Comparison of ENCODE assay signal across 21 cellular contexts in the genomic region with DNA sequence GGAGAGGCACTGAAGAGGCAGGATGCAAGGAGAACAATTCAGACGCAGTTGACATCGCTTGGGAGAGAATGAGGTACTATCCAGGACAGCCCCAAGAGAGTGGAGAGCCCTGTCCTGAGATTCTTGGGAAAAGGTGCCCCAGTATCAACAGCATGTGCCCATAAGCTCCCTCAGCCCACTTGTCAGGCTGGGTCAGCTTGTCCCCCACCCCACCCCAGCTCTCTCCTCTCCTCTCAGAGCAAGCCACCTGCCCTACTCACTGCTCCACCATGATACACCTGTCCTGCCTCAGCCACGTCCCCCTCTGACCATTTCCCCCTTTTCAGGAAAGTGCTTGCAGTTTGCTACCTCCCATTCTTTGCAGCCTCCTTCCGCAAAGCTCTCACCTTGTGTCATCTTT.
DNase-seq lines count a peak whose midpoint lies in the region; ATAC-seq and TF ChIP-seq lines count a peak whose summit lies in the region.
"Had no signal": no experiment of that assay in that cellular context is flagged by ENCODE, and none has a peak within 500 bp of the region (broad histone marks: within the 10 kb centered on the region; RNA-seq: fewer than 3 reads in every experiment).

No MANE protein-coding gene starts in this region.

- H3K36me3 Mint-ChIP-seq in activated CD4-positive, alpha-beta T cell treated with anti-CD3 and anti-CD28 coated beads, Interleukin-2, amount 10 ng/mL, durations not matched to agents 24 days and 14 days (ENCODE audit: low read depth) = peaks cover 13% of the 10 kb centered on the region
- H3K36me3 Mint-ChIP-seq in activated T-helper 2 cell treated with anti-CD3 and anti-CD28 coated beads, Interferon-gamma antibody, Interleukin-2, Interleukin-4, amounts not matched to agents 10 μg/mL and 5 μg/mL and 100 μg/mL, durations not matched to agents 14 hours and 24 hours and 36 hours (ENCODE audit: low read depth) = peaks cover 29% of the 10 kb centered on the region
- peaks cover 11% of the 10 kb centered on the region for H3K36me3 Mint-ChIP-seq in activated CD4-positive, alpha-beta T cell treated with anti-CD3 and anti-CD28 coated beads, Interleukin-2, amount 10 ng/mL, durations not matched to agents 7 days and 5 days (ENCODE audit: low read depth)
- H3K36me3 Mint-ChIP-seq: CD4-positive, alpha-beta memory T cell had no signal

- 88 to 89% methylated on average over 4 of the region's 4 CpGs for WGBS in aorta, 2 donors

- H3K27me3 ChIP-seq in BLaER1 = no peaks in the 10 kb centered on the region
- H3K27me3 ChIP-seq in Loucy (ENCODE audit: insufficient read depth, low read length, poor library complexity, severe bottlenecking) = no peaks in the 10 kb centered on the region
- H3K27me3 ChIP-seq in aorta (ENCODE audit: control insufficient read depth in 1 of 2, insufficient read depth in 2 of 2, low read length in 1 of 2) = no peaks in the 10 kb centered on the region
- H3K27me3 ChIP-seq: BE2C, SJCRH30 had no signal

- no peak overlapping the region for H2AFZ ChIP-seq in Loucy (ENCODE audit: low read length)
- H2AFZ ChIP-seq: GM23248, PC-9 had no signal

- peak overlapping the region; percentile 68 for H3K27ac Mint-ChIP-seq in activated CD4-positive, alpha-beta T cell treated with anti-CD3 and anti-CD28 coated beads, Interleukin-2, amount 10 ng/mL, durations not matched to agents 24 days and 14 days
- peak overlapping the region; percentile 73 for H3K27ac Mint-ChIP-seq in activated T-helper 2 cell treated with anti-CD3 and anti-CD28 coated beads, Interferon-gamma antibody, Interleukin-2, Interleukin-4, amounts not matched to agents 10 μg/mL and 5 μg/mL and 100 μg/mL, durations not matched to agents 14 hours and 24 hours and 36 hours
- H3K27ac Mint-ChIP-seq in activated CD4-positive, alpha-beta T cell treated with anti-CD3 and anti-CD28 coated beads, Interleukin-2, amount 10 ng/mL, durations not matched to agents 7 days and 5 days = no peak overlapping the region

- no peaks in the 10 kb centered on the region for H3K36me3 ChIP-seq in BLaER1
- no peaks in the 10 kb centered on the region for H3K36me3 ChIP-seq in Loucy (ENCODE audit: insufficient read depth, low read length)
- H3K36me3 ChIP-seq in aorta (ENCODE audit: control insufficient read depth in 1 of 2, insufficient read depth in 2 of 2, low read length in 1 of 2) = no peaks in the 10 kb centered on the region
- H3K36me3 ChIP-seq: BE2C, SJCRH30 had no signal

- no peak for ATAC-seq in SK-N-SH treated with all-trans-retinoic acid at 6 μM for 48 hours
- no peak for ATAC-seq in aorta (ENCODE audit: low FRiP score)

- POLR2A ChIA-PET in activated CD4-positive, alpha-beta T cell treated with anti-CD3 and anti-CD28 coated beads, Interleukin-2, amount 10 ng/mL, durations not matched to agents 7 days and 5 days (lab: Charles Lee) = no interaction called here

- H3K4me3 ChIP-seq in BLaER1 = no peak overlapping the region
- peak overlapping the region; percentile 73 for H3K4me3 ChIP-seq in Loucy (ENCODE audit: low read length, poor library complexity, severe bottlenecking)
- no peak overlapping the region for H3K4me3 ChIP-seq in aorta (ENCODE audit: low read length in 2 of 2)
- H3K4me3 ChIP-seq: GM23248, PC-9, SJCRH30 had no signal

- no peak overlapping the region for H3K4me3 Mint-ChIP-seq in activated CD4-positive, alpha-beta T cell treated with anti-CD3 and anti-CD28 coated beads, Interleukin-2, amount 10 ng/mL, durations not matched to agents 24 days and 14 days
- H3K4me3 Mint-ChIP-seq in activated T-helper 2 cell treated with anti-CD3 and anti-CD28 coated beads, Interferon-gamma antibody, Interleukin-2, Interleukin-4, amounts not matched to agents 10 μg/mL and 5 μg/mL and 100 μg/mL, durations not matched to agents 14 hours and 24 hours and 36 hours (ENCODE audit: low read depth) = no peak overlapping the region
- no peak overlapping the region for H3K4me3 Mint-ChIP-seq in activated CD4-positive, alpha-beta T cell treated with anti-CD3 and anti-CD28 coated beads, Interleukin-2, amount 10 ng/mL, durations not matched to agents 7 days and 5 days
- H3K4me3 Mint-ChIP-seq: CD4-positive, alpha-beta memory T cell had no signal

- H3K4me1 Mint-ChIP-seq in activated CD4-positive, alpha-beta T cell treated with anti-CD3 and anti-CD28 coated beads, Interleukin-2, amount 10 ng/mL, durations not matched to agents 24 days and 14 days = peaks cover 53% of the 10 kb centered on the region
- H3K4me1 Mint-ChIP-seq in activated T-helper 2 cell treated with anti-CD3 and anti-CD28 coated beads, Interferon-gamma antibody, Interleukin-2, Interleukin-4, amounts not matched to agents 10 μg/mL and 5 μg/mL and 100 μg/mL, durations not matched to agents 14 hours and 24 hours and 36 hours (ENCODE audit: low read depth) = peaks cover 66% of the 10 kb centered on the region
- H3K4me1 Mint-ChIP-seq in activated CD4-positive, alpha-beta T cell treated with anti-CD3 and anti-CD28 coated beads, Interleukin-2, amount 10 ng/mL, durations not matched to agents 7 days and 5 days = peaks cover 58% of the 10 kb centered on the region

- peak overlapping the region; percentile 71 for H3K4me2 ChIP-seq in BLaER1
- H3K4me2 ChIP-seq in Loucy (ENCODE audit: low read depth, low read length, poor library complexity, severe bottlenecking) = peak overlapping the region; percentile 90
- H3K4me2 ChIP-seq: PC-9 had no signal

- no peaks in the 10 kb centered on the region for H4K20me1 ChIP-seq in BLaER1
- no peaks in the 10 kb centered on the region for H4K20me1 ChIP-seq in Loucy (ENCODE audit: insufficient read depth, low read length, poor library complexity, severe bottlenecking)

- H3F3A ChIP-seq in Loucy (ENCODE audit: low read depth) = peaks cover 41% of the 10 kb centered on the region

- H3K9me3 Mint-ChIP-seq in activated CD4-positive, alpha-beta T cell treated with anti-CD3 and anti-CD28 coated beads, Interleukin-2, amount 10 ng/mL, durations not matched to agents 24 days and 14 days = no peaks in the 10 kb centered on the region
- H3K9me3 Mint-ChIP-seq in activated T-helper 2 cell treated with anti-CD3 and anti-CD28 coated beads, Interferon-gamma antibody, Interleukin-2, Interleukin-4, amounts not matched to agents 10 μg/mL and 5 μg/mL and 100 μg/mL, durations not matched to agents 14 hours and 24 hours and 36 hours = no peaks in the 10 kb centered on the region
- no peaks in the 10 kb centered on the region for H3K9me3 Mint-ChIP-seq in activated CD4-positive, alpha-beta T cell treated with anti-CD3 and anti-CD28 coated beads, Interleukin-2, amount 10 ng/mL, durations not matched to agents 7 days and 5 days
- H3K9me3 Mint-ChIP-seq: CD4-positive, alpha-beta memory T cell had no signal

- H3K9me3 ChIP-seq in BLaER1 = no peaks in the 10 kb centered on the region
- no peaks in the 10 kb centered on the region for H3K9me3 ChIP-seq in Loucy (ENCODE audit: insufficient read depth, low read depth, low read length)
- H3K9me3 ChIP-seq in aorta (ENCODE audit: control insufficient read depth, low read length) = no peaks in the 10 kb centered on the region
- H3K9me3 ChIP-seq: BE2C, SJCRH30 had no signal

- H3K27me3 Mint-ChIP-seq in activated CD4-positive, alpha-beta T cell treated with anti-CD3 and anti-CD28 coated beads, Interleukin-2, amount 10 ng/mL, durations not matched to agents 24 days and 14 days = no peaks in the 10 kb centered on the region
- H3K27me3 Mint-ChIP-seq in activated T-helper 2 cell treated with anti-CD3 and anti-CD28 coated beads, Interferon-gamma antibody, Interleukin-2, Interleukin-4, amounts not matched to agents 10 μg/mL and 5 μg/mL and 100 μg/mL, durations not matched to agents 14 hours and 24 hours and 36 hours (ENCODE audit: low read depth) = no peaks in the 10 kb centered on the region
- no peaks in the 10 kb centered on the region for H3K27me3 Mint-ChIP-seq in activated CD4-positive, alpha-beta T cell treated with anti-CD3 and anti-CD28 coated beads, Interleukin-2, amount 10 ng/mL, durations not matched to agents 7 days and 5 days
- H3K27me3 Mint-ChIP-seq: CD4-positive, alpha-beta memory T cell had no signal

- H3K4me1 ChIP-seq in BLaER1 = peaks cover 82% of the 10 kb centered on the region
- H3K4me1 ChIP-seq in Loucy (ENCODE audit: insufficient read depth, low read length, poor library complexity, severe bottlenecking) = peaks cover 87% of the 10 kb centered on the region
- H3K4me1 ChIP-seq in aorta (ENCODE audit: control insufficient read depth in 1 of 2, insufficient read depth in 2 of 2, low read length in 2 of 2) = no peaks in the 10 kb centered on the region

- intact Hi-C loops in activated CD4-positive, alpha-beta T cell treated with anti-CD3 and anti-CD28 coated beads, Interleukin-2, amount 10 ng/mL, durations not matched to agents 24 days and 14 days (cut with micrococcal nuclease) = loop anchor here (5.0 kb wide), 3 partner anchors 189 to 1001 kb away; no protein-coding TSS in a partner anchor
- intact Hi-C loops in activated T-helper 2 cell treated with anti-CD3 and anti-CD28 coated beads, Interferon-gamma antibody, Interleukin-2, Interleukin-4, amounts not matched to agents 10 μg/mL and 5 μg/mL and 100 μg/mL, durations not matched to agents 14 hours and 24 hours and 36 hours (cut with micrococcal nuclease) = loop anchor here (5.0 kb wide), 1 partner anchor 131 kb away; no protein-coding TSS in a partner anchor
- intact Hi-C loops in aorta (cut with DNase I) = no loop called here

- no peaks in the 10 kb centered on the region for H3K9me2 ChIP-seq in Loucy (replicated peaks; ENCODE audit: low read depth, low read length)

- H3K9ac ChIP-seq in BLaER1 (no peak overlapping the region), Loucy (ENCODE audit: low read depth, low read length, poor library complexity, severe bottlenecking) (peak overlapping the region; percentile 98)
- H3K9ac ChIP-seq: GM23248 had no signal

- H3K79me2 ChIP-seq in Loucy (ENCODE audit: insufficient read depth, low read length) = peaks cover 35% of the 10 kb centered on the region; the same call in 1 of the 2 replicates

- CTCF ChIA-PET in activated CD4-positive, alpha-beta T cell treated with anti-CD3 and anti-CD28 coated beads, Interleukin-2, amount 10 ng/mL, durations not matched to agents 7 days and 5 days (lab: Charles Lee) = interaction anchor here (0.6 to 2.6 kb wide), 5 partner anchors 10 to 751 kb away, joined by 3 to 7 read pairs (median 4); a partner anchor contains a TSS

- peak; percentile 54 for DNase-seq in activated CD4-positive, alpha-beta T cell treated with anti-CD3 and anti-CD28 coated beads, Interleukin-2, amount 10 ng/mL, durations not matched to agents 24 days and 14 days
- DNase-seq in activated CD4-positive, alpha-beta T cell treated with anti-CD3 and anti-CD28 coated beads, Interleukin-2, amount 50 U/mL, for 1 hour = no peak
- no peak for DNase-seq in activated T-helper 2 cell treated with anti-CD3 and anti-CD28 coated beads, Interferon-gamma antibody, Interleukin-2, Interleukin-4, amounts not matched to agents 10 μg/mL and 5 μg/mL and 100 μg/mL, durations not matched to agents 14 hours and 24 hours and 36 hours (ENCODE audit: low spot score)
- DNase-seq in aorta = no peak
- no peak for DNase-seq in activated CD4-positive, alpha-beta T cell treated with anti-CD3 and anti-CD28 coated beads, Interleukin-2, amount 10 ng/mL, durations not matched to agents 7 days and 5 days
- DNase-seq: CD4-positive, alpha-beta memory T cell; DMS153; GDM1; GM23248; HCEC 1CT; NCI-H1694 treated with DMSO at 0.1 percent for 48 hours; NCI-H2107; NCI-H226; NCI-H524 treated with DMSO at 0.1 percent for 48 hours; PC-9; SJCRH30 had no signal

- H3K27ac ChIP-seq in BLaER1 (no peak overlapping the region), aorta (ENCODE audit: low read depth in 1 of 2, low read length in 2 of 2) (no peak overlapping the region)
- H3K27ac ChIP-seq: GM23248, PC-9, RWPE1, SJCRH30 had no signal

- no peak for TF ChIP-seq CTCF in Loucy (conservative IDR thresholded peaks at IDR 0.05; ENCODE audit: low read length)

Comparison
In these comparisons a context has a peak if more than half of its experiments do, and no peak if none do; other contexts are left out.
1. intact Hi-C loops: an anchor here in activated CD4-positive, alpha-beta T cell treated with anti-CD3 and anti-CD28 coated beads, Interleukin-2, amount 10 ng/mL, durations not matched to agents 24 days and 14 days (5.0 kb wide) and activated T-helper 2 cell treated with anti-CD3 and anti-CD28 coated beads, Interferon-gamma antibody, Interleukin-2, Interleukin-4, amounts not matched to agents 10 μg/mL and 5 μg/mL and 100 μg/mL, durations not matched to agents 14 hours and 24 hours and 36 hours (5.0 kb wide); none called in aorta.